Comparison of ENCODE assay signal across 1 cellular context in the genomic region with DNA sequence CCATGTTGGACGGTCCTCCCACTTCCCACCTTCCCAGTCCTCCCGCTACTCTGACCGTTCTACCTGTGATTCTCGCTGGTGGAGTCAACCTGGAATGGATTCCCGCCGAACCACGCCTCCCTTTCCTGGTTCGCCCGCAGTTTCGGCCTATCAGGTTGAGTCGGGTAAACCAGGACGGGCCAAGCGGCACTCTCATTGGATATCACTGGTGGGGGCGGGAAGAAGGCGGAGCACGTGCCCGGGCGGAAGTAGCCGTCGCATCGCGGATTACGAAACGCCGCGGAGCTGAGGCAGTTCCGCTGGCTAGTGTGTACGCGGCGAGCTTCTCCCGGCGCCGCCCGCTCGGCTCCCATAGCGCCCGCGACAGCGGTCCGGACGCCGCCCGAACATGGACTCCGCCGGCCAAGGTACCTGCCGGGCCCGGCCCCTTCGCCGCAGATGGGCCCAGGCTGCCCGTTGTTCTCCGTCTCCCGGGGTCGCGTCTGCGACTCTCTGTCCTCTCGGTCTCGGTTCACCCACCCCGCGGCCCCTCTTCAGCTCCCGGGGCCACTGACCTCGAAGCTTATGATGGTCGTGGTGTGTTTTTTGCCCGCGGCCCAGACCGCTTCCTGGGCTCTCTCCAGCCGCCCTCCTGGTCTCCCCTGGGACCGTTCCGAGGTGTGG.
TF ChIP-seq lines count a peak whose summit lies in the region.

A gene (plus strand): TSS at position 293 of the 663 bp plus-strand sequence. CDS start 96 bp downstream, at position 389.

TF ChIP-seq in H1, 55 proteins besides CTCF, POLR2A, EP300 and RAD21 (continued from another document):
- TF ChIP-seq TEAD4 (IDR thresholded peaks at IDR 0.05; ENCODE audit: low read depth, low read length) = no peak
- no peak for TF ChIP-seq ZNF274 (IDR thresholded peaks at IDR 0.05; ENCODE audit: borderline replicate concordance, extremely low read depth, low read length)
- peak; percentile 66 for TF ChIP-seq SP2 (IDR thresholded peaks at IDR 0.05; ENCODE audit: low read length)
- TF ChIP-seq RFX5 (IDR thresholded peaks at IDR 0.05; ENCODE audit: borderline replicate concordance, low read depth, low read length) = no peak
- no peak for TF ChIP-seq KDM4A (IDR thresholded peaks at IDR 0.05; ENCODE audit: low read depth, low read length, severe bottlenecking)
- TF ChIP-seq CBX5 (IDR thresholded peaks at IDR 0.05; ENCODE audit: low read depth, low read length) = no peak
- TF ChIP-seq JUND (IDR thresholded peaks at IDR 0.05; ENCODE audit: low read length) = no peak
- no peak for TF ChIP-seq HDAC6 (IDR thresholded peaks at IDR 0.05; ENCODE audit: low read depth, low read length)
- TF ChIP-seq PHF8 (conservative IDR thresholded peaks at IDR 0.05; ENCODE audit: low read depth, low read length) = peak; percentile 97
- peak; percentile 32; the same call in 1 of the 2 replicates for TF ChIP-seq BACH1 (IDR thresholded peaks at IDR 0.05; ENCODE audit: low read length)
- TF ChIP-seq SRF (IDR thresholded peaks at IDR 0.05; ENCODE audit: low read depth, low read length) = no peak
- TF ChIP-seq SP1 (IDR thresholded peaks at IDR 0.05; ENCODE audit: low read depth, low read length) = peak; percentile 95
- no peak for TF ChIP-seq MAFK (IDR thresholded peaks at IDR 0.05; ENCODE audit: low read depth, low read length)
- peak; percentile 91 to 95; a peak in 3 of 4 replicates for TF ChIP-seq SIN3A (conservative IDR thresholded peaks at IDR 0.05 in 1 of 2, IDR thresholded peaks at IDR 0.05 in 1 of 2; ENCODE audit: low read depth in 1 of 2, low read length in 2 of 2)
- no peak for TF ChIP-seq TCF12 (IDR thresholded peaks at IDR 0.05; ENCODE audit: low read depth, low read length)
- TF ChIP-seq FOSL1 (IDR thresholded peaks at IDR 0.05; ENCODE audit: insufficient read depth, low read depth, low read length) = no peak
- TF ChIP-seq, protein P1, sequence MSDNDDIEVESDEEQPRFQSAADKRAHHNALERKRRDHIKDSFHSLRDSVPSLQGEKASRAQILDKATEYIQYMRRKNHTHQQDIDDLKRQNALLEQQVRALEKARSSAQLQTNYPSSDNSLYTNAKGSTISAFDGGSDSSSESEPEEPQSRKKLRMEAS (IDR thresholded peaks at IDR 0.05) = peak; percentile 99
- no peak for TF ChIP-seq NRF1 (IDR thresholded peaks at IDR 0.05; ENCODE audit: low read depth, low read length)
- peak; percentile 5; the same call in 1 of the 2 replicates for TF ChIP-seq EGR1 (IDR thresholded peaks at IDR 0.05; ENCODE audit: borderline replicate concordance, low read depth, low read length)
- TF ChIP-seq, protein P2, sequence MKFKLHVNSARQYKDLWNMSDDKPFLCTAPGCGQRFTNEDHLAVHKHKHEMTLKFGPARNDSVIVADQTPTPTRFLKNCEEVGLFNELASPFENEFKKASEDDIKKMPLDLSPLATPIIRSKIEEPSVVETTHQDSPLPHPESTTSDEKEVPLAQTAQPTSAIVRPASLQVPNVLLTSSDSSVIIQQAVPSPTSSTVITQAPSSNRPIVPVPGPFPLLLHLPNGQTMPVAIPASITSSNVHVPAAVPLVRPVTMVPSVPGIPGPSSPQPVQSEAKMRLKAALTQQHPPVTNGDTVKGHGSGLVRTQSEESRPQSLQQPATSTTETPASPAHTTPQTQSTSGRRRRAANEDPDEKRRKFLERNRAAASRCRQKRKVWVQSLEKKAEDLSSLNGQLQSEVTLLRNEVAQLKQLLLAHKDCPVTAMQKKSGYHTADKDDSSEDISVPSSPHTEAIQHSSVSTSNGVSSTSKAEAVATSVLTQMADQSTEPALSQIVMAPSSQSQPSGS (IDR thresholded peaks at IDR 0.05; ENCODE audit: low read length) = no peak
- TF ChIP-seq NANOG (IDR thresholded peaks at IDR 0.05; ENCODE audit: insufficient read depth, low read depth, low read length, poor library complexity, severe bottlenecking) = no peak
- peak; percentile 91 for TF ChIP-seq POLR2AphosphoS5 (IDR thresholded peaks at IDR 0.05; ENCODE audit: low read depth, low read length)
- 0 out of 4 replicates have a peak, but pooled peaks of 1 of the 2 experiments have one; percentile 54 for TF ChIP-seq HDAC2 (IDR thresholded peaks at IDR 0.05; ENCODE audit: borderline replicate concordance in 1 of 2, low read depth in 2 of 2, low read length in 2 of 2)
- TF ChIP-seq CHD1 (IDR thresholded peaks at IDR 0.05; ENCODE audit: low read depth, low read length) = no peak
- TF ChIP-seq, protein P3, sequence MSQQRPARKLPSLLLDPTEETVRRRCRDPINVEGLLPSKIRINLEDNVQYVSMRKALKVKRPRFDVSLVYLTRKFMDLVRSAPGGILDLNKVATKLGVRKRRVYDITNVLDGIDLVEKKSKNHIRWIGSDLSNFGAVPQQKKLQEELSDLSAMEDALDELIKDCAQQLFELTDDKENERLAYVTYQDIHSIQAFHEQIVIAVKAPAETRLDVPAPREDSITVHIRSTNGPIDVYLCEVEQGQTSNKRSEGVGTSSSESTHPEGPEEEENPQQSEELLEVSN (IDR thresholded peaks at IDR 0.05) = peak; percentile 98
- TF ChIP-seq CTBP2 (IDR thresholded peaks at IDR 0.05; ENCODE audit: borderline replicate concordance, insufficient read depth, insufficient read length, low read length) = no peak
- TF ChIP-seq, protein P4, sequence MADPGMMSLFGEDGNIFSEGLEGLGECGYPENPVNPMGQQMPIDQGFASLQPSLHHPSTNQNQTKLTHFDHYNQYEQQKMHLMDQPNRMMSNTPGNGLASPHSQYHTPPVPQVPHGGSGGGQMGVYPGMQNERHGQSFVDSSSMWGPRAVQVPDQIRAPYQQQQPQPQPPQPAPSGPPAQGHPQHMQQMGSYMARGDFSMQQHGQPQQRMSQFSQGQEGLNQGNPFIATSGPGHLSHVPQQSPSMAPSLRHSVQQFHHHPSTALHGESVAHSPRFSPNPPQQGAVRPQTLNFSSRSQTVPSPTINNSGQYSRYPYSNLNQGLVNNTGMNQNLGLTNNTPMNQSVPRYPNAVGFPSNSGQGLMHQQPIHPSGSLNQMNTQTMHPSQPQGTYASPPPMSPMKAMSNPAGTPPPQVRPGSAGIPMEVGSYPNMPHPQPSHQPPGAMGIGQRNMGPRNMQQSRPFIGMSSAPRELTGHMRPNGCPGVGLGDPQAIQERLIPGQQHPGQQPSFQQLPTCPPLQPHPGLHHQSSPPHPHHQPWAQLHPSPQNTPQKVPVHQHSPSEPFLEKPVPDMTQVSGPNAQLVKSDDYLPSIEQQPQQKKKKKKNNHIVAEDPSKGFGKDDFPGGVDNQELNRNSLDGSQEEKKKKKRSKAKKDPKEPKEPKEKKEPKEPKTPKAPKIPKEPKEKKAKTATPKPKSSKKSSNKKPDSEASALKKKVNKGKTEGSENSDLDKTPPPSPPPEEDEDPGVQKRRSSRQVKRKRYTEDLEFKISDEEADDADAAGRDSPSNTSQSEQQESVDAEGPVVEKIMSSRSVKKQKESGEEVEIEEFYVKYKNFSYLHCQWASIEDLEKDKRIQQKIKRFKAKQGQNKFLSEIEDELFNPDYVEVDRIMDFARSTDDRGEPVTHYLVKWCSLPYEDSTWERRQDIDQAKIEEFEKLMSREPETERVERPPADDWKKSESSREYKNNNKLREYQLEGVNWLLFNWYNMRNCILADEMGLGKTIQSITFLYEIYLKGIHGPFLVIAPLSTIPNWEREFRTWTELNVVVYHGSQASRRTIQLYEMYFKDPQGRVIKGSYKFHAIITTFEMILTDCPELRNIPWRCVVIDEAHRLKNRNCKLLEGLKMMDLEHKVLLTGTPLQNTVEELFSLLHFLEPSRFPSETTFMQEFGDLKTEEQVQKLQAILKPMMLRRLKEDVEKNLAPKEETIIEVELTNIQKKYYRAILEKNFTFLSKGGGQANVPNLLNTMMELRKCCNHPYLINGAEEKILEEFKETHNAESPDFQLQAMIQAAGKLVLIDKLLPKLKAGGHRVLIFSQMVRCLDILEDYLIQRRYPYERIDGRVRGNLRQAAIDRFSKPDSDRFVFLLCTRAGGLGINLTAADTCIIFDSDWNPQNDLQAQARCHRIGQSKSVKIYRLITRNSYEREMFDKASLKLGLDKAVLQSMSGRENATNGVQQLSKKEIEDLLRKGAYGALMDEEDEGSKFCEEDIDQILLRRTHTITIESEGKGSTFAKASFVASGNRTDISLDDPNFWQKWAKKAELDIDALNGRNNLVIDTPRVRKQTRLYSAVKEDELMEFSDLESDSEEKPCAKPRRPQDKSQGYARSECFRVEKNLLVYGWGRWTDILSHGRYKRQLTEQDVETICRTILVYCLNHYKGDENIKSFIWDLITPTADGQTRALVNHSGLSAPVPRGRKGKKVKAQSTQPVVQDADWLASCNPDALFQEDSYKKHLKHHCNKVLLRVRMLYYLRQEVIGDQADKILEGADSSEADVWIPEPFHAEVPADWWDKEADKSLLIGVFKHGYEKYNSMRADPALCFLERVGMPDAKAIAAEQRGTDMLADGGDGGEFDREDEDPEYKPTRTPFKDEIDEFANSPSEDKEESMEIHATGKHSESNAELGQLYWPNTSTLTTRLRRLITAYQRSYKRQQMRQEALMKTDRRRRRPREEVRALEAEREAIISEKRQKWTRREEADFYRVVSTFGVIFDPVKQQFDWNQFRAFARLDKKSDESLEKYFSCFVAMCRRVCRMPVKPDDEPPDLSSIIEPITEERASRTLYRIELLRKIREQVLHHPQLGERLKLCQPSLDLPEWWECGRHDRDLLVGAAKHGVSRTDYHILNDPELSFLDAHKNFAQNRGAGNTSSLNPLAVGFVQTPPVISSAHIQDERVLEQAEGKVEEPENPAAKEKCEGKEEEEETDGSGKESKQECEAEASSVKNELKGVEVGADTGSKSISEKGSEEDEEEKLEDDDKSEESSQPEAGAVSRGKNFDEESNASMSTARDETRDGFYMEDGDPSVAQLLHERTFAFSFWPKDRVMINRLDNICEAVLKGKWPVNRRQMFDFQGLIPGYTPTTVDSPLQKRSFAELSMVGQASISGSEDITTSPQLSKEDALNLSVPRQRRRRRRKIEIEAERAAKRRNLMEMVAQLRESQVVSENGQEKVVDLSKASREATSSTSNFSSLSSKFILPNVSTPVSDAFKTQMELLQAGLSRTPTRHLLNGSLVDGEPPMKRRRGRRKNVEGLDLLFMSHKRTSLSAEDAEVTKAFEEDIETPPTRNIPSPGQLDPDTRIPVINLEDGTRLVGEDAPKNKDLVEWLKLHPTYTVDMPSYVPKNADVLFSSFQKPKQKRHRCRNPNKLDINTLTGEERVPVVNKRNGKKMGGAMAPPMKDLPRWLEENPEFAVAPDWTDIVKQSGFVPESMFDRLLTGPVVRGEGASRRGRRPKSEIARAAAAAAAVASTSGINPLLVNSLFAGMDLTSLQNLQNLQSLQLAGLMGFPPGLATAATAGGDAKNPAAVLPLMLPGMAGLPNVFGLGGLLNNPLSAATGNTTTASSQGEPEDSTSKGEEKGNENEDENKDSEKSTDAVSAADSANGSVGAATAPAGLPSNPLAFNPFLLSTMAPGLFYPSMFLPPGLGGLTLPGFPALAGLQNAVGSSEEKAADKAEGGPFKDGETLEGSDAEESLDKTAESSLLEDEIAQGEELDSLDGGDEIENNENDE (IDR thresholded peaks at IDR 0.05; ENCODE audit: insufficient replicate concordance, low read length) = no peak
- TF ChIP-seq GTF2F1 (IDR thresholded peaks at IDR 0.05; ENCODE audit: borderline replicate concordance, low read depth, low read length) = no peak
- no peak for TF ChIP-seq SAP30 (IDR thresholded peaks at IDR 0.05; ENCODE audit: insufficient read depth, insufficient replicate concordance, low read length)
- no peak for TF ChIP-seq JUN (IDR thresholded peaks at IDR 0.05; ENCODE audit: low read depth, low read length)
- peak; percentile 94 for TF ChIP-seq CEBPB (IDR thresholded peaks at IDR 0.05; ENCODE audit: low read depth, low read length)
- TF ChIP-seq KDM1A (IDR thresholded peaks at IDR 0.05; ENCODE audit: borderline replicate concordance, low read length) = no peak
- no peak for TF ChIP-seq RNF2 (IDR thresholded peaks at IDR 0.05; ENCODE audit: borderline replicate concordance, low read depth, low read length, missing control alignments, poor library complexity, severe bottlenecking)
- no peak for TF ChIP-seq CBX8 (IDR thresholded peaks at IDR 0.05; ENCODE audit: borderline replicate concordance, low read depth, low read length)
- TF ChIP-seq RBBP5 (IDR thresholded peaks at IDR 0.05; ENCODE audit: borderline replicate concordance, low read depth, low read length) = peak; percentile 49; the same call in 1 of the 2 replicates
- TF ChIP-seq GABPA (IDR thresholded peaks at IDR 0.05; ENCODE audit: borderline replicate concordance, insufficient read depth, low read length) = peak; percentile 92
- no peak for TF ChIP-seq SIRT6 (IDR thresholded peaks at IDR 0.05; ENCODE audit: low read length)
- TF ChIP-seq CHD2 (IDR thresholded peaks at IDR 0.05; ENCODE audit: low read length) = peak; percentile 87
- TF ChIP-seq TAF7 (optimal IDR thresholded peaks at IDR 0.05; ENCODE audit: borderline replicate concordance, low read depth, low read length) = peak; percentile 54
- peak; percentile 60; the same call in 1 of the 2 replicates for TF ChIP-seq KDM5A (IDR thresholded peaks at IDR 0.05; ENCODE audit: low read length)
- TF ChIP-seq EZH2 (IDR thresholded peaks at IDR 0.05; ENCODE audit: low read depth, low read length, severe bottlenecking) = no peak
- no peak for TF ChIP-seq SP4 (IDR thresholded peaks at IDR 0.05; ENCODE audit: low read length)
- TF ChIP-seq BCL11A (IDR thresholded peaks at IDR 0.05; ENCODE audit: low read depth in 2 of 2, low read length in 2 of 2) = no peak
- TF ChIP-seq CREB1 (IDR thresholded peaks at IDR 0.05) = peak; percentile 97
TF ChIP-seq in H1: peak in this region for 24.
